23 cellular contexts compared by ENCODE assay signal in the genomic region with DNA sequence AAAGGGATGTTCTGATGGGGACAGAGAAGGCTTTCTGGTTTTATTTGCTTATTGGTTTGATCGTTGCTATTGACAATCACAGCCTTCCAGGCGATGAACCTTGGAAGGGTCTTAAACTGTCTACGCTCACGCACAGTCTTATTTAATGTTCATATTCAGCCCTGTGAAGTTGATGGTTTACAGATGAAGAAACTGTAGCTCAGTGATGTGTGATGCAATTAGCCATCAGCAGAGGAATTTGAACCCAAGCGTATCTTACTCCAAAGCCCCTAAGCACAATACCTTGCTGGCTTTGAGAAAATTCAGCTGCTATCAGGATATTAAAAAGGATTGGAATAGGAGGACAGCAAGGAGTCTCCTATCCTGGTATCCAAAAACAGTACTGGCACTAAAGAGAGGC.
DNase-seq lines count a peak whose midpoint lies in the region; ATAC-seq, FAIRE-seq and TF ChIP-seq lines count a peak whose summit lies in the region.
"Had no signal": no experiment of that assay in that cellular context is flagged by ENCODE, and none has a peak within 500 bp of the region (broad histone marks: within the 10 kb centered on the region; RNA-seq: fewer than 3 reads in every experiment).

No MANE protein-coding gene starts in this region.

- no peak overlapping the region for H3K9ac ChIP-seq in HepG2 (ENCODE audit: insufficient read depth, low read depth, low read length)
- H3K9ac ChIP-seq: BLaER1 treated with 17β-estradiol and CSF1 and Interleukin-3, amounts not matched to agents 10 nM and 100 nM had no signal

- no peaks in the 10 kb centered on the region for H4K20me1 ChIP-seq in HepG2 (ENCODE audit: insufficient read depth, low read length)
- H4K20me1 ChIP-seq: BLaER1 treated with 17β-estradiol and CSF1 and Interleukin-3, amounts not matched to agents 10 nM and 100 nM had no signal

- TF ChIP-seq CTCF in HepG2 (CRISPR knock-in tag; IDR thresholded peaks at IDR 0.05): no peak
- no peak for TF ChIP-seq CTCF in right lobe of liver (IDR thresholded peaks at IDR 0.05)

- no peaks in the 10 kb centered on the region for H3K36me3 ChIP-seq in HepG2 (replicated peaks in 1 of 2; ENCODE audit: control insufficient read depth in 1 of 2, insufficient read depth in 2 of 2, low read length in 2 of 2)
- H3K36me3 ChIP-seq in right lobe of liver: no peaks in the 10 kb centered on the region
- H3K36me3 ChIP-seq: BLaER1 treated with 17β-estradiol and CSF1 and Interleukin-3, amounts not matched to agents 10 nM and 100 nM had no signal

- FAIRE-seq in HepG2 (lab: Jason Lieb, UNC): peak; percentile 78
- FAIRE-seq: A549, GM12878, GM12892, GM18507 had no signal

- no peak overlapping the region for H2AFZ ChIP-seq in HepG2 (ENCODE audit: low read length)

- WGBS in HepG2 (ENCODE audit: low lambda C conversion rate): 8% methylated on average over 5 of the region's 5 CpGs
- 60% methylated on average over 2 of the region's 5 CpGs for WGBS in right lobe of liver (ENCODE audit: insufficient coverage, low coverage, low lambda C conversion rate, missing lambda C conversion rate)

- intact Hi-C loops in HepG2 (cut with micrococcal nuclease; ENCODE audit: unreplicated experiment) (no loop called here), right lobe of liver (cut with DNase I) (no loop called here)

- no peak for TF ChIP-seq POLR2A in HepG2 (IDR thresholded peaks at IDR 0.05; ENCODE audit: insufficient read depth in 1 of 2, low read depth in 2 of 2, low read length in 2 of 2)
- TF ChIP-seq POLR2A in right lobe of liver (IDR thresholded peaks at IDR 0.05): no peak

- H3K79me2 ChIP-seq in HepG2 (ENCODE audit: insufficient read depth, low read length): no peaks in the 10 kb centered on the region

- DNase-seq in HepG2 (ENCODE audit: low spot score) (peak; percentile 34), right lobe of liver (no peak), kidney tubule cell (ENCODE audit: low spot score) (peak; percentile 30), renal cortical epithelial cell (ENCODE audit: low read depth) (peak; percentile 43), NCI-H146 treated with DMSO at 0.1 percent for 48 hours (lab: John Stamatoyannopoulos, UW; ENCODE audit: unreplicated experiment) (no peak)
- no peak for DNase-seq in activated T-cell treated with anti-CD3 and anti-CD28 coated beads, Interleukin-2, amount 50 U/mL, for 48 hours
- DNase-seq: AML-193; CD4-positive, alpha-beta T cell; CD8-positive, alpha-beta memory T cell; COR-L47; DMS 273 treated with DMSO at 0.1 percent for 48 hours; DMS153; DMS53; DND-41; EL; GDM1 had no signal

- BruUV-seq in HepG2 (replicated peaks; lab: Mats Ljungman, UMichigan): no TSS peak

- H3K27me3 ChIP-seq in HepG2 (ENCODE audit: control insufficient read depth in 1 of 2, insufficient read depth in 2 of 2, low read length in 2 of 2): peaks cover 0 to 27% of the 10 kb centered on the region in 2 experiments; a peak in 4 of 5 replicates
- H3K27me3 ChIP-seq in right lobe of liver: no peaks in the 10 kb centered on the region
- H3K27me3 ChIP-seq: BLaER1 treated with 17β-estradiol and CSF1 and Interleukin-3, amounts not matched to agents 10 nM and 100 nM had no signal

- in situ Hi-C loops in HepG2 (cut with HindIII; ENCODE audit: extremely low pct_ligation_motif_present, low pct_unique_long_range_greater_than_20kb): no loop called here

- no peak overlapping the region for H3K4me2 ChIP-seq in HepG2 (ENCODE audit: low read depth, low read length)
- H3K4me2 ChIP-seq: A549; BLaER1 treated with 17β-estradiol and CSF1 and Interleukin-3, amounts not matched to agents 10 nM and 100 nM had no signal

- no peak; a peak in 1 of 4 replicates for TF ChIP-seq EP300 in HepG2 (IDR thresholded peaks at IDR 0.05; ENCODE audit: low read depth in 2 of 2, low read length in 2 of 2)
- TF ChIP-seq EP300 in HepG2 (CRISPR knock-in tag; IDR thresholded peaks at IDR 0.05; ENCODE audit: borderline replicate concordance): no peak

- CTCF ChIA-PET in HepG2 (lab: Yijun Ruan, JAX; ENCODE audit: low intra/inter-chr PET ratio, low total read pairs): no interaction called here

- peak; percentile 18; the same call in 2 of the 3 replicates for ATAC-seq in HepG2
- ATAC-seq in right lobe of liver: no peak
- ATAC-seq: GM12878 had no signal

- H3K9me3 ChIP-seq in HepG2 (ENCODE audit: low read length) (no peaks in the 10 kb centered on the region), right lobe of liver (no peaks in the 10 kb centered on the region)
- H3K9me3 ChIP-seq: A549; BLaER1 treated with 17β-estradiol and CSF1 and Interleukin-3, amounts not matched to agents 10 nM and 100 nM had no signal

- H3K4me3 ChIP-seq in HepG2 (replicated peaks in 1 of 3; ENCODE audit: insufficient read depth in 1 of 3, low read depth in 2 of 3, low read length in 3 of 3) (no peak overlapping the region), right lobe of liver (no peak overlapping the region)
- H3K4me3 ChIP-seq: A549; BLaER1 treated with 17β-estradiol and CSF1 and Interleukin-3, amounts not matched to agents 10 nM and 100 nM; GM12878 had no signal

- no peak for TF ChIP-seq RAD21 in HepG2 (CRISPR knock-in tag; IDR thresholded peaks at IDR 0.05)

- H3K27ac ChIP-seq in HepG2 (ENCODE audit: extremely low read length, insufficient read depth, low read length) (no peak overlapping the region), right lobe of liver (no peak overlapping the region)
- H3K27ac ChIP-seq: 22Rv1; A549; BLaER1 treated with 17β-estradiol and CSF1 and Interleukin-3, amounts not matched to agents 10 nM and 100 nM; C4-2B had no signal

- H3K4me1 ChIP-seq in HepG2 (ENCODE audit: insufficient read depth, low read length): peaks cover 32% of the 10 kb centered on the region
- H3K4me1 ChIP-seq in right lobe of liver: no peaks in the 10 kb centered on the region

- POLR2A ChIA-PET in HepG2 (lab: Yijun Ruan, JAX): no interaction called here

TF ChIP-seq in HepG2, 621 proteins besides CTCF, POLR2A, EP300 and RAD21 (continues in another document):
- TF ChIP-seq ZNF598 (CRISPR knock-in tag; IDR thresholded peaks at IDR 0.05; ENCODE audit: borderline replicate concordance) (no peak), RARG (CRISPR knock-in tag; IDR thresholded peaks at IDR 0.05; ENCODE audit: low read depth) (no peak), ATM (IDR thresholded peaks at IDR 0.05; ENCODE audit: borderline replicate concordance) (no peak), HNF4G (IDR thresholded peaks at IDR 0.05; ENCODE audit: borderline replicate concordance, low read depth, low read length) (0 out of 2 replicates have a peak, but pooled peaks have one; percentile 25), HNF4G (CRISPR knock-in tag; IDR thresholded peaks at IDR 0.05; ENCODE audit: borderline replicate concordance, low read depth) (no peak), BRD4 (CRISPR knock-in tag; IDR thresholded peaks at IDR 0.05) (no peak), HNF4A (CRISPR knock-in tag; IDR thresholded peaks at IDR 0.05) (peak; percentile 58), HOXA5 (CRISPR knock-in tag; IDR thresholded peaks at IDR 0.05) (no peak), ZKSCAN8 (CRISPR knock-in tag; IDR thresholded peaks at IDR 0.05; ENCODE audit: borderline replicate concordance) (no peak), CEBPG (CRISPR knock-in tag; IDR thresholded peaks at IDR 0.05) (peak; percentile 82), GATAD2A (CRISPR knock-in tag; IDR thresholded peaks at IDR 0.05) (0 out of 2 replicates have a peak, but pooled peaks have one; percentile 30), HNF1B (CRISPR knock-in tag; IDR thresholded peaks at IDR 0.05) (no peak), HDAC2 (CRISPR knock-in tag; IDR thresholded peaks at IDR 0.05) (no peak), ZNF597 (CRISPR knock-in tag; IDR thresholded peaks at IDR 0.05) (no peak), ATF4 (CRISPR knock-in tag; IDR thresholded peaks at IDR 0.05) (peak in 1 of 2 experiments; percentile 59; a peak in 1 of 4 replicates), CEBPB (IDR thresholded peaks at IDR 0.05; ENCODE audit: borderline replicate concordance, low read depth, low read length) (peak; percentile 81), RFX5 (IDR thresholded peaks at IDR 0.05; ENCODE audit: low read depth, low read length) (no peak), ZNF777 (CRISPR knock-in tag; IDR thresholded peaks at IDR 0.05) (no peak)

Comparison
In these comparisons a context has a peak if more than half of its experiments do, and no peak if none do; other contexts are left out.
1. DNase-seq: peak in HepG2 (single experiment), kidney tubule cell (single experiment) and renal cortical epithelial cell (single experiment); none in right lobe of liver (0 of 3), NCI-H146 treated with DMSO at 0.1 percent for 48 hours (single experiment) and activated T-cell treated with anti-CD3 and anti-CD28 coated beads, Interleukin-2, amount 50 U/mL, for 48 hours (0 of 2).